ENCODE assay signal across 25 cellular contexts in genomic region chr3:57331078-57331477, GRCh38. TPM values are rescaled to one million over a fixed set of nuclear protein-coding genes. Genes with fewer than 3 reads are reported as not detected.
DNase-seq lines count a peak whose midpoint lies in the region; ATAC-seq and TF ChIP-seq lines count a peak whose summit lies in the region.
"Had no signal": no experiment of that assay in that cellular context is flagged by ENCODE, and none has a peak within 500 bp of the region (broad histone marks: within the 10 kb centered on the region; RNA-seq: fewer than 3 reads in every experiment).

No MANE protein-coding gene starts in this region.

- no peaks in the 10 kb centered on the region for H3K9me2 ChIP-seq in GM23338 (ENCODE audit: insufficient read depth)

- H3K4me3 Mint-ChIP-seq in GM23338 (no peak overlapping the region), endothelial cell (ENCODE audit: unreplicated experiment) (no peak overlapping the region)
- H3K4me3 Mint-ChIP-seq: activated CD4-positive, alpha-beta T cell treated with anti-CD3 and anti-CD28 coated beads, Interleukin-2, amount 10 ng/mL, durations not matched to agents 24 days and 14 days; CD8-positive, alpha-beta memory T cell had no signal

- H3K4me1 ChIP-seq in GM23338 (ENCODE audit: insufficient read depth) (no peaks in the 10 kb centered on the region), foreskin keratinocyte (no peaks in the 10 kb centered on the region), heart left ventricle (peaks cover 0 to 12% (median 0%) of the 10 kb centered on the region in 12 donors)
- H3K4me1 ChIP-seq: esophagus muscularis mucosa, gastroesophageal sphincter, right atrium auricular region had no signal

- TF ChIP-seq CTCF in GM23338 (conservative IDR thresholded peaks at IDR 0.05; ENCODE audit: low read depth in 2 of 2) (peak in 1 of 2 experiments; percentile 31; a peak in 2 of 4 replicates), foreskin keratinocyte (conservative IDR thresholded peaks at IDR 0.05) (peak; percentile 9), heart left ventricle (IDR thresholded peaks at IDR 0.05) (no peak), endothelial cell (IDR thresholded peaks at IDR 0.05; ENCODE audit: unreplicated experiment) (no peak)

- no peak for TF ChIP-seq POLR2A in heart left ventricle (IDR thresholded peaks at IDR 0.05)

- H3K36me3 ChIP-seq in GM23338 (ENCODE audit: insufficient read depth) (no peaks in the 10 kb centered on the region), heart left ventricle (no peaks in the 10 kb centered on the region), MG63 (no peaks in the 10 kb centered on the region)
- H3K36me3 ChIP-seq: esophagus muscularis mucosa, gastroesophageal sphincter, right atrium auricular region had no signal

- peak; percentile 10 for DNase-seq in GM23338 (ENCODE audit: low spot score)
- DNase-seq in NAMALWA (ENCODE audit: low spot score): peak; percentile 3
- DNase-seq in NCI-H748 treated with DMSO at 0.1 percent for 48 hours (lab: John Stamatoyannopoulos, UW): peak; percentile 79
- no peak for DNase-seq in foreskin keratinocyte
- no peak for DNase-seq in heart left ventricle
- no peak for DNase-seq in MG63
- no peak for DNase-seq in endothelial cell (ENCODE audit: low spot score)
- DNase-seq: activated CD4-positive, alpha-beta T cell treated with anti-CD3 and anti-CD28 coated beads, Interleukin-2, amount 10 ng/mL, durations not matched to agents 24 days and 14 days; AML-193; CD8-positive, alpha-beta memory T cell; cerebellar nuclear complex; effector CD4-positive, alpha-beta T cell; EL; NCI-H1092; NCI-H226 had no signal

- H3K27me3 ChIP-seq in GM23338 (ENCODE audit: insufficient read depth) (no peaks in the 10 kb centered on the region), foreskin keratinocyte (peaks cover 43% of the 10 kb centered on the region), heart left ventricle (no peaks in the 10 kb centered on the region), MG63 (no peaks in the 10 kb centered on the region; the same call in 1 of the 2 replicates)
- H3K27me3 ChIP-seq: esophagus muscularis mucosa, gastroesophageal sphincter, right atrium auricular region had no signal

- H3F3A ChIP-seq in GM23338 (replicated peaks; ENCODE audit: low read depth): no peaks in the 10 kb centered on the region

- H2AFZ ChIP-seq in GM23338: 0 out of 2 replicates have a peak overlapping the region, but pooled peaks have one; percentile 43

- H3K4me2 ChIP-seq in GM23338: no peak overlapping the region

- H4K20me1 ChIP-seq in GM23338 (replicated peaks; ENCODE audit: insufficient read depth): no peaks in the 10 kb centered on the region

- ATAC-seq in GM23338: no peak
- ATAC-seq in foreskin keratinocyte: no peak
- no peak for ATAC-seq in heart left ventricle
- no peak for ATAC-seq in HG03571 (IDR thresholded peaks at IDR 0.05; ENCODE audit: unreplicated experiment)
- ATAC-seq: activated naive CD4-positive, alpha-beta T cell treated with anti-CD3 and anti-CD28 coated beads, Interleukin-2, amount 50 U/mL, for 72 hours; gastroesophageal sphincter; Right ventricle myocardium inferior had no signal

- WGBS in heart left ventricle, 4 donors: 87 to 90% (median 88%) methylated on average over 3 of the region's 3 CpGs

- intact Hi-C loops in heart left ventricle (cut with DNase I): no loop called here

- no peaks in the 10 kb centered on the region for H3K79me2 ChIP-seq in GM23338 (replicated peaks; ENCODE audit: insufficient read depth)

- H3K4me3 ChIP-seq in GM23338: no peak overlapping the region
- H3K4me3 ChIP-seq in heart left ventricle: no peak overlapping the region
- H3K4me3 ChIP-seq in MG63: no peak overlapping the region
- H3K4me3 ChIP-seq: esophagus muscularis mucosa, gastroesophageal sphincter, right atrium auricular region had no signal

- peaks cover 3% of the 10 kb centered on the region; the same call in 1 of the 3 replicates for H3K9me3 Mint-ChIP-seq in GM23338
- H3K9me3 Mint-ChIP-seq in endothelial cell (ENCODE audit: unreplicated experiment): no peaks in the 10 kb centered on the region
- H3K9me3 Mint-ChIP-seq: activated CD4-positive, alpha-beta T cell treated with anti-CD3 and anti-CD28 coated beads, Interleukin-2, amount 10 ng/mL, durations not matched to agents 24 days and 14 days; activated naive CD4-positive, alpha-beta T cell treated with anti-CD3 and anti-CD28 coated beads, Interleukin-2, amount 50 U/mL, for 72 hours had no signal

- H3K27me3 Mint-ChIP-seq in GM23338 (ENCODE audit: insufficient read depth, low read depth, poor library complexity) (no peaks in the 10 kb centered on the region), endothelial cell (ENCODE audit: unreplicated experiment) (no peaks in the 10 kb centered on the region)

- H3K36me3 Mint-ChIP-seq in GM23338 (ENCODE audit: low read depth) (no peaks in the 10 kb centered on the region), endothelial cell (ENCODE audit: low read depth, unreplicated experiment) (no peaks in the 10 kb centered on the region)
- H3K36me3 Mint-ChIP-seq: activated naive CD4-positive, alpha-beta T cell treated with anti-CD3 and anti-CD28 coated beads, Interleukin-2, amount 50 U/mL, for 72 hours; CD8-positive, alpha-beta memory T cell had no signal

- H3K4me1 Mint-ChIP-seq in GM23338: no peaks in the 10 kb centered on the region
- H3K4me1 Mint-ChIP-seq in endothelial cell (ENCODE audit: unreplicated experiment): peaks cover 23% of the 10 kb centered on the region
- H3K4me1 Mint-ChIP-seq: activated CD4-positive, alpha-beta T cell treated with anti-CD3 and anti-CD28 coated beads, Interleukin-2, amount 10 ng/mL, durations not matched to agents 24 days and 14 days; CD8-positive, alpha-beta memory T cell had no signal

- H3K9me3 ChIP-seq in heart left ventricle (no peaks in the 10 kb centered on the region), MG63 (no peaks in the 10 kb centered on the region)
- H3K9me3 ChIP-seq: esophagus muscularis mucosa, gastroesophageal sphincter had no signal

- H3K27ac Mint-ChIP-seq in GM23338 (no peak overlapping the region), endothelial cell (ENCODE audit: unreplicated experiment) (no peak overlapping the region)
- H3K27ac Mint-ChIP-seq: activated CD4-positive, alpha-beta T cell treated with anti-CD3 and anti-CD28 coated beads, Interleukin-2, amount 10 ng/mL, durations not matched to agents 24 days and 14 days; activated naive CD4-positive, alpha-beta T cell treated with anti-CD3 and anti-CD28 coated beads, Interleukin-2, amount 50 U/mL, for 72 hours had no signal

- H3K27ac ChIP-seq in GM23338 (ENCODE audit: low read depth): no peak overlapping the region
- no peak overlapping the region for H3K27ac ChIP-seq in foreskin keratinocyte
- H3K27ac ChIP-seq in heart left ventricle: no peak overlapping the region
- H3K27ac ChIP-seq: esophagus muscularis mucosa, gastroesophageal sphincter, right atrium auricular region had no signal

TF ChIP-seq in GM23338, 12 proteins besides CTCF, POLR2A, EP300 and RAD21 (continues in another document):
- no peak for TF ChIP-seq EZH2 (IDR thresholded peaks at IDR 0.05; ENCODE audit: low read depth, unreplicated experiment)

RNA-seq across cellular contexts. Expression of gene ASB14, which starts 38.6 kb away (rescaled TPM):
- total RNA-seq in GM23338 (2014; rRNA removed; shearing (Covaris generic)): 0.08 TPM in 1 of 2 replicates, not detected in the other
- 0.38 and 0.87 TPM in 2 replicates for polyA plus RNA-seq in GM23338 (2016; fragmentation: Nextera tagmentation; extraction: Ambion mirVana)
- total RNA-seq in foreskin keratinocyte: not detected in 2 replicates
- polyA plus RNA-seq in foreskin keratinocyte: not detected in 2 replicates
- total RNA-seq in heart left ventricle: 10 to 100 TPM in 4 of 9 donors, 1 to 10 TPM in 5; 1.3 to 29.2 (median 7.2) TPM
- polyA plus RNA-seq in heart left ventricle: 1 to 10 TPM in 1 of 2 donors, under 1 TPM in 1; 0.01 to 3.6 TPM
- total RNA-seq in MG63 (2014; rRNA removed; shearing (Covaris generic); ENCODE audit: low replicate concordance): not detected in 2 replicates
- total RNA-seq in endothelial cell (ENCODE audit: unreplicated experiment): not detected
- total RNA-seq: activated CD4-positive, alpha-beta T cell treated with anti-CD3 and anti-CD28 coated beads, Interleukin-2, amount 10 ng/mL, durations not matched to agents 24 days and 14 days; activated naive CD4-positive, alpha-beta T cell treated with anti-CD3 and anti-CD28 coated beads, Interleukin-2, amount 50 U/mL, for 72 hours; astrocyte; CD8-positive, alpha-beta memory T cell; esophagus muscularis mucosa; osteoblast; subcutaneous adipose tissue had no signal
- polyA plus RNA-seq: urinary bladder had no signal

Comparison
In these comparisons a context has a peak if more than half of its experiments do, and no peak if none do; other contexts are left out.
1. DNase-seq: peak in GM23338 (single experiment), NAMALWA (single experiment) and NCI-H748 treated with DMSO at 0.1 percent for 48 hours (single experiment); none in foreskin keratinocyte (0 of 2), heart left ventricle (0 of 5), MG63 (single experiment) and endothelial cell (single experiment).